ENCODE assay signal across 8 cellular contexts in genomic region chr5:69217154-69217731, GRCh38. TPM values are rescaled to one million over a fixed set of nuclear protein-coding genes. Genes with fewer than 3 reads are reported as not detected.
DNase-seq lines count a peak whose midpoint lies in the region; ATAC-seq, FAIRE-seq and TF ChIP-seq lines count a peak whose summit lies in the region.

No MANE protein-coding gene starts in this region.

- peaks cover 16% of the 10 kb centered on the region for H3K9me3 ChIP-seq in NT2/D1 (ENCODE audit: insufficient read depth, low read length)
- no peaks in the 10 kb centered on the region for H3K9me3 ChIP-seq in adipocyte (ENCODE audit: control insufficient read depth, low read length)
- no peaks in the 10 kb centered on the region for H3K9me3 ChIP-seq in HepG2 (ENCODE audit: low read length)

- peak; percentile 56 for FAIRE-seq in HepG2 (lab: Jason Lieb, UNC)

- in situ Hi-C loops in HepG2 (cut with HindIII; ENCODE audit: extremely low pct_ligation_motif_present, low pct_unique_long_range_greater_than_20kb) (no loop called here), G401 (cut with HindIII; ENCODE audit: low sequenced_read_pairs) (no loop called here)

- intact Hi-C loops in HepG2 (cut with micrococcal nuclease; ENCODE audit: unreplicated experiment), result loop anchor here (5.0 kb wide), 1 partner anchor 125 kb away; the partner anchor contains the start of gene SLC30A5

- no peaks in the 10 kb centered on the region for H4K20me1 ChIP-seq in HepG2 (ENCODE audit: insufficient read depth, low read length)

- H3K27ac ChIP-seq in HepG2 (ENCODE audit: extremely low read length, insufficient read depth, low read length), result peak overlapping the region; percentile 97

- no peaks in the 10 kb centered on the region for H3K27me3 ChIP-seq in NT2/D1 (ENCODE audit: insufficient read depth, insufficient read length)
- H3K27me3 ChIP-seq in adipocyte (replicated peaks; ENCODE audit: control insufficient read depth, insufficient read depth, low read length), result no peaks in the 10 kb centered on the region
- no peaks in the 10 kb centered on the region; a peak in 1 of 5 replicates for H3K27me3 ChIP-seq in HepG2 (ENCODE audit: control insufficient read depth in 1 of 2, insufficient read depth in 2 of 2, low read length in 2 of 2)

- DNase-seq in NT2/D1 (ENCODE audit: low read depth, low spot score) (no peak), adipocyte (ENCODE audit: low read depth) (no peak), HepG2 (ENCODE audit: low spot score) (no peak), G401 (ENCODE audit: low spot score) (no peak), ureter (ENCODE audit: low spot score) (no peak)
- DNase-seq in stimulated activated CD8-positive, alpha-beta memory T cell treated with anti-CD3 and anti-CD28 coated beads, Interleukin-2, amount 100 ng/mL, for 1 hour (ENCODE audit: low read depth in 2 of 2), result peak; percentile 88 to 96

- TF ChIP-seq EP300 in HepG2 (IDR thresholded peaks at IDR 0.05; ENCODE audit: low read depth in 2 of 2, low read length in 2 of 2) (no peak), HepG2 (CRISPR knock-in tag; IDR thresholded peaks at IDR 0.05; ENCODE audit: borderline replicate concordance) (no peak)

- peak overlapping the region; percentile 70 for H3K4me3 ChIP-seq in GM12875 (ENCODE audit: low read depth, low read length)
- H3K4me3 ChIP-seq in NT2/D1 (ENCODE audit: insufficient read length, low read depth), result peak overlapping the region; percentile 99
- H3K4me3 ChIP-seq in adipocyte (ENCODE audit: low read length), result peak overlapping the region; percentile 98
- peak overlapping the region; percentile 86 to 100 (median 97) for H3K4me3 ChIP-seq in HepG2 (replicated peaks in 1 of 3; ENCODE audit: insufficient read depth in 1 of 3, low read depth in 2 of 3, low read length in 3 of 3)

- H3K79me2 ChIP-seq in HepG2 (ENCODE audit: insufficient read depth, low read length), result peaks cover 26% of the 10 kb centered on the region

- 20% methylated on average over 12 of the region's 15 CpGs for WGBS in HepG2 (ENCODE audit: low lambda C conversion rate)

- TF ChIP-seq POLR2A in HepG2 (IDR thresholded peaks at IDR 0.05; ENCODE audit: insufficient read depth in 1 of 2, low read depth in 2 of 2, low read length in 2 of 2), result no peak

- H2AFZ ChIP-seq in HepG2 (ENCODE audit: low read length), result no peak overlapping the region

- H3K4me1 ChIP-seq in NT2/D1 (ENCODE audit: insufficient read depth, insufficient read length), result no peaks in the 10 kb centered on the region
- H3K4me1 ChIP-seq in adipocyte (ENCODE audit: control insufficient read depth, insufficient read depth, low read length), result peaks cover 23% of the 10 kb centered on the region
- H3K4me1 ChIP-seq in HepG2 (ENCODE audit: insufficient read depth, low read length), result peaks cover 65% of the 10 kb centered on the region

- no peak for TF ChIP-seq RAD21 in HepG2 (CRISPR knock-in tag; IDR thresholded peaks at IDR 0.05)

- TF ChIP-seq CTCF in GM12875 (IDR thresholded peaks at IDR 0.05; ENCODE audit: borderline replicate concordance, insufficient read depth, low read depth, low read length), result no peak
- no peak for TF ChIP-seq CTCF in HepG2 (CRISPR knock-in tag; IDR thresholded peaks at IDR 0.05)

- TSS peak; percentile 96 for BruUV-seq in HepG2 (replicated peaks; lab: Mats Ljungman, UMichigan)

- CTCF ChIA-PET in HepG2 (lab: Yijun Ruan, JAX; ENCODE audit: low intra/inter-chr PET ratio, low total read pairs), result no interaction called here

- ATAC-seq in HepG2 (no peak), HG03025 (IDR thresholded peaks at IDR 0.05; ENCODE audit: low FRiP score, unreplicated experiment) (no peak)

- H3K4me2 ChIP-seq in HepG2 (ENCODE audit: low read depth, low read length), result peak overlapping the region; percentile 69

- H3K9ac ChIP-seq in NT2/D1 (ENCODE audit: insufficient read length, low read depth) (peak overlapping the region; percentile 98), adipocyte (ENCODE audit: low read length) (peak overlapping the region; percentile 94), HepG2 (ENCODE audit: insufficient read depth, low read depth, low read length) (peak overlapping the region; percentile 98; the same call in 1 of the 2 replicates)

- H3K36me3 ChIP-seq in NT2/D1 (ENCODE audit: insufficient read depth, insufficient read length, low read length), result peaks cover 15% of the 10 kb centered on the region
- no peaks in the 10 kb centered on the region for H3K36me3 ChIP-seq in adipocyte (ENCODE audit: control insufficient read depth, insufficient read depth, low read length, severe bottlenecking)
- H3K36me3 ChIP-seq in HepG2 (replicated peaks in 1 of 2; ENCODE audit: control insufficient read depth in 1 of 2, insufficient read depth in 2 of 2, low read length in 2 of 2), result no peaks in the 10 kb centered on the region

- POLR2A ChIA-PET in HepG2 (lab: Yijun Ruan, JAX), result interaction anchor here (0.8 to 2.3 kb wide), 7 partner anchors 9 to 124 kb away, joined by 3 to 11 read pairs (median 5); partner anchors contain the start of genes CCDC125, CDK7, CENPH and SLC30A5

RNA-seq across cellular contexts. Expression of gene CDK7, which starts 17.4 kb away (rescaled TPM):
- 54.9 and 78.8 TPM in 2 replicates for total RNA-seq in HepG2 (2016; rRNA removed; fragmentation: Illumina TruSeq; extraction: Trizol)
- 32.2 and 37.7 TPM in 2 replicates for total RNA-seq in HepG2 (2016; cell fraction: cytosol; rRNA removed; fragmentation: Illumina TruSeq; extraction: Trizol; ENCODE audit: low read depth)
- total RNA-seq in HepG2 (2016; cell fraction: insoluble cytoplasmic fraction; rRNA removed; fragmentation: Illumina TruSeq; extraction: Trizol), result 53.0 and 81.8 TPM in 2 replicates
- 48.1 and 56.0 TPM in 2 replicates for total RNA-seq in HepG2 (2016; cell fraction: membrane; rRNA removed; fragmentation: Illumina TruSeq; extraction: Trizol)
- total RNA-seq in HepG2 (2016; cell fraction: nucleus; rRNA removed; fragmentation: Illumina TruSeq; extraction: Trizol), result 30.4 and 37.6 TPM in 2 replicates
- 30.4 and 41.2 TPM in 2 replicates for polyA plus RNA-seq in HepG2 (2011; rRNA removed)
- 20.7 and 26.4 TPM in 2 replicates for polyA plus RNA-seq in HepG2 (2011; cell fraction: cytosol; rRNA removed)
- 9.9 TPM in 2 replicates for polyA plus RNA-seq in HepG2 (2011; cell fraction: nucleus; rRNA removed)
- polyA plus RNA-seq in HepG2 (2012), result 29.6 and 42.5 TPM in 2 replicates
- polyA plus RNA-seq in HepG2 (2016; cell fraction: cytosol; fragmentation: Illumina TruSeq; extraction: Trizol; ENCODE audit: low read depth), result 21.6 and 21.8 TPM in 2 replicates
- 72.3 and 79.1 TPM in 2 replicates for polyA plus RNA-seq in HepG2 (2016; cell fraction: insoluble cytoplasmic fraction; fragmentation: Illumina TruSeq; extraction: Trizol; ENCODE audit: low read depth)
- polyA plus RNA-seq in HepG2 (2016; cell fraction: membrane; fragmentation: Illumina TruSeq; extraction: Trizol; ENCODE audit: low read depth), result 39.9 and 41.7 TPM in 2 replicates
- polyA plus RNA-seq in HepG2 (2016; cell fraction: nucleus; fragmentation: Illumina TruSeq; extraction: Trizol; ENCODE audit: insufficient read depth, low read depth), result 35.7 and 38.8 TPM in 2 replicates
- 34.1 and 42.0 TPM in 2 replicates for polyA minus RNA-seq in HepG2 (2011; rRNA and poly(A)+ RNA removed; ENCODE audit: low replicate concordance)
- polyA minus RNA-seq in HepG2 (2011; cell fraction: cytosol; rRNA and poly(A)+ RNA removed), result 42.0 and 44.9 TPM in 2 replicates
- polyA minus RNA-seq in HepG2 (2011; cell fraction: nucleus; rRNA and poly(A)+ RNA removed), result 73.0 and 139 TPM in 2 replicates
- 75.8 and 85.9 TPM in 2 replicates for total RNA-seq in G401 (2014; rRNA removed; shearing (Covaris generic))
- 16.2 TPM for total RNA-seq in ureter

RNA-seq across cellular contexts. Expression of gene CENPH, which starts 27.9 kb away (rescaled TPM):
- total RNA-seq in HepG2 (2016; rRNA removed; fragmentation: Illumina TruSeq; extraction: Trizol), result 28.8 and 36.2 TPM in 2 replicates
- total RNA-seq in HepG2 (2016; cell fraction: cytosol; rRNA removed; fragmentation: Illumina TruSeq; extraction: Trizol; ENCODE audit: low read depth), result 7.6 and 8.2 TPM in 2 replicates
- total RNA-seq in HepG2 (2016; cell fraction: insoluble cytoplasmic fraction; rRNA removed; fragmentation: Illumina TruSeq; extraction: Trizol), result 29.6 and 43.8 TPM in 2 replicates
- 18.3 and 23.9 TPM in 2 replicates for total RNA-seq in HepG2 (2016; cell fraction: membrane; rRNA removed; fragmentation: Illumina TruSeq; extraction: Trizol)
- total RNA-seq in HepG2 (2016; cell fraction: nucleus; rRNA removed; fragmentation: Illumina TruSeq; extraction: Trizol), result 12.7 and 14.4 TPM in 2 replicates
- polyA plus RNA-seq in HepG2 (2011; rRNA removed), result 7.3 and 11.2 TPM in 2 replicates
- polyA plus RNA-seq in HepG2 (2011; cell fraction: cytosol; rRNA removed), result 7.0 and 7.1 TPM in 2 replicates
- 1.8 TPM in 2 replicates for polyA plus RNA-seq in HepG2 (2011; cell fraction: nucleus; rRNA removed)
- polyA plus RNA-seq in HepG2 (2012), result 7.0 and 16.8 TPM in 2 replicates
- polyA plus RNA-seq in HepG2 (2016; cell fraction: cytosol; fragmentation: Illumina TruSeq; extraction: Trizol; ENCODE audit: low read depth), result 8.8 and 9.8 TPM in 2 replicates
- polyA plus RNA-seq in HepG2 (2016; cell fraction: insoluble cytoplasmic fraction; fragmentation: Illumina TruSeq; extraction: Trizol; ENCODE audit: low read depth), result 34.9 and 35.8 TPM in 2 replicates
- 20.4 and 21.2 TPM in 2 replicates for polyA plus RNA-seq in HepG2 (2016; cell fraction: membrane; fragmentation: Illumina TruSeq; extraction: Trizol; ENCODE audit: low read depth)
- 16.7 and 21.1 TPM in 2 replicates for polyA plus RNA-seq in HepG2 (2016; cell fraction: nucleus; fragmentation: Illumina TruSeq; extraction: Trizol; ENCODE audit: insufficient read depth, low read depth)
- 4.7 and 5.8 TPM in 2 replicates for polyA minus RNA-seq in HepG2 (2011; rRNA and poly(A)+ RNA removed; ENCODE audit: low replicate concordance)
- 6.0 TPM in 2 replicates for polyA minus RNA-seq in HepG2 (2011; cell fraction: cytosol; rRNA and poly(A)+ RNA removed)
- polyA minus RNA-seq in HepG2 (2011; cell fraction: nucleus; rRNA and poly(A)+ RNA removed), result 4.1 TPM in 2 replicates
- 55.0 and 73.4 TPM in 2 replicates for total RNA-seq in G401 (2014; rRNA removed; shearing (Covaris generic))
- 4.5 TPM for total RNA-seq in ureter

RNA-seq across cellular contexts. Expression of gene CCNB1, which starts 50.3 kb away (rescaled TPM):
- 316 and 431 TPM in 2 replicates for total RNA-seq in HepG2 (2016; rRNA removed; fragmentation: Illumina TruSeq; extraction: Trizol)
- 111 and 125 TPM in 2 replicates for total RNA-seq in HepG2 (2016; cell fraction: cytosol; rRNA removed; fragmentation: Illumina TruSeq; extraction: Trizol; ENCODE audit: low read depth)
- 314 and 447 TPM in 2 replicates for total RNA-seq in HepG2 (2016; cell fraction: insoluble cytoplasmic fraction; rRNA removed; fragmentation: Illumina TruSeq; extraction: Trizol)
- total RNA-seq in HepG2 (2016; cell fraction: membrane; rRNA removed; fragmentation: Illumina TruSeq; extraction: Trizol), result 71.3 and 78.4 TPM in 2 replicates
- total RNA-seq in HepG2 (2016; cell fraction: nucleus; rRNA removed; fragmentation: Illumina TruSeq; extraction: Trizol), result 134 and 154 TPM in 2 replicates
- polyA plus RNA-seq in HepG2 (2011; rRNA removed), result 49.6 and 82.3 TPM in 2 replicates
- polyA plus RNA-seq in HepG2 (2011; cell fraction: cytosol; rRNA removed), result 44.1 and 47.1 TPM in 2 replicates
- polyA plus RNA-seq in HepG2 (2011; cell fraction: nucleus; rRNA removed), result 22.6 and 25.0 TPM in 2 replicates
- polyA plus RNA-seq in HepG2 (2012), result 34.4 and 107 TPM in 2 replicates
- 21.5 and 26.2 TPM in 2 replicates for polyA plus RNA-seq in HepG2 (2016; cell fraction: cytosol; fragmentation: Illumina TruSeq; extraction: Trizol; ENCODE audit: low read depth)
- 336 and 356 TPM in 2 replicates for polyA plus RNA-seq in HepG2 (2016; cell fraction: insoluble cytoplasmic fraction; fragmentation: Illumina TruSeq; extraction: Trizol; ENCODE audit: low read depth)
- 23.1 and 31.9 TPM in 2 replicates for polyA plus RNA-seq in HepG2 (2016; cell fraction: membrane; fragmentation: Illumina TruSeq; extraction: Trizol; ENCODE audit: low read depth)
- polyA plus RNA-seq in HepG2 (2016; cell fraction: nucleus; fragmentation: Illumina TruSeq; extraction: Trizol; ENCODE audit: insufficient read depth, low read depth), result 188 TPM in 2 replicates
- polyA minus RNA-seq in HepG2 (2011; rRNA and poly(A)+ RNA removed; ENCODE audit: low replicate concordance), result 26.9 and 102 TPM in 2 replicates
- 31.3 and 37.6 TPM in 2 replicates for polyA minus RNA-seq in HepG2 (2011; cell fraction: cytosol; rRNA and poly(A)+ RNA removed)
- 24.5 and 29.0 TPM in 2 replicates for polyA minus RNA-seq in HepG2 (2011; cell fraction: nucleus; rRNA and poly(A)+ RNA removed)
- 361 and 396 TPM in 2 replicates for total RNA-seq in G401 (2014; rRNA removed; shearing (Covaris generic))
- total RNA-seq in ureter, result 5.3 TPM

Comparison
In these comparisons a context has a peak if more than half of its experiments do, and no peak if none do; other contexts are left out.
1. DNase-seq: peak in stimulated activated CD8-positive, alpha-beta memory T cell treated with anti-CD3 and anti-CD28 coated beads, Interleukin-2, amount 100 ng/mL, for 1 hour (2 of 2); none in NT2/D1 (single experiment), adipocyte (single experiment), HepG2 (single experiment), G401 (single experiment) and ureter (single experiment).
2. RNA of gene CCNB1, which starts 50.3 kb away (total RNA-seq): 361 to 396 TPM in G401 and 71.3 to 447 TPM in HepG2; 5.3 TPM in ureter (single experiment); every median in the first group is over 10 times any median in the second.
3. Peak in every context shown above with its lines, with median percentiles within 50 percentile points of each other: H3K4me3 ChIP-seq and H3K9ac ChIP-seq.